Comparison of ENCODE assay signal across 15 cellular contexts in the genomic region with DNA sequence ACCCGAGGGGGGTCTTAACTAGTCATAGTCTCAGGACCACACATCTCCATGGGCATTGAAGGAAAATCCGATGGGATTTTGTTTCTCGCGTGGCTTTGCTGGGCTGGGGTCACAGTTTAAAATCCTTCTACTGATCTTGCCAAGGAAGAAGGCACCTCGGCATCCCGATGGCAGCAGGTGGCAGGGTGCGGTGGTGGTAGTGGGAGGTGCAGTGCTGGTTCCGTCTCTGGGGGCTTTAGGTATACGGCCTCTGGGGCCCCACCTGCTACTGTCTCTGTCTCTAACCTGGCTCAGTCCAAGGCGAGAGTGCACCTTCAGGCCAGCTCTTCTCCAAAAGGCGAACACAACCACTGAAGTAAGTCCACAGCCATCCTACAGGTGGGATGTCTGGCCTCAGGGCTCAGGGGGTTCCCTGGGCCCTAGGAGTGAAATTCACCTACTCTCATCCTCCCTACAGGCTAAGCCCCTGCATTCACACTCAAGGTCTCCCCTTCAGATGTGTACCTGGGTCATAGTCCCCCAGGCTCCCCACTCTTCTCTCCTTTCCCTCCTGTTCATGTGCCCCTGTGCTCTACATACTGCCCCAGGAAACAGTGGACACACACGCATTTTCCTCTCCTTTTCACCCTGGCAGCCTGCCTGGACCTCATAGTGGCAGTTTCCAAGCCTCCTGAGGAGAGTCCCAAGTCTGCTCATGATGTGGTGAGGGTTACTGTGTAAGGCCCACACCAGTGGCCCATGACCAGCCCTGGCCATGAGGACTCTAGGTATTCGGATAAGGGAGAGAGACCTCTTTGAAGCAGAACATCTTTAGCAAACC. TPM values are rescaled to one million over a fixed set of nuclear protein-coding genes. Genes with fewer than 3 reads are reported as not detected.
DNase-seq lines count a peak whose midpoint lies in the region; ATAC-seq and TF ChIP-seq lines count a peak whose summit lies in the region.
"Had no signal": no experiment of that assay in that cellular context is flagged by ENCODE, and none has a peak within 500 bp of the region (broad histone marks: within the 10 kb centered on the region; RNA-seq: fewer than 3 reads in every experiment).

No MANE protein-coding gene starts in this region.

- H2BK120ac ChIP-seq in H9 (ENCODE audit: low read depth, low read length, poor library complexity, severe bottlenecking) = no peak overlapping the region

- no peaks in the 10 kb centered on the region for H3K9me3 Mint-ChIP-seq in activated CD8-positive, alpha-beta T cell treated with anti-CD3 and anti-CD28 coated beads, Interleukin-2, amount 10 ng/mL, durations not matched to agents 7 days and 5 days (ENCODE audit: insufficient read depth)
- no peaks in the 10 kb centered on the region for H3K9me3 Mint-ChIP-seq in activated CD8-positive, alpha-beta T cell treated with anti-CD3 and anti-CD28 coated beads for 36 hours
- H3K9me3 Mint-ChIP-seq in H9 = 0 out of 5 replicates have a peak, but pooled peaks cover 0 to 2% of the 10 kb centered on the region in 2 experiments
- H3K9me3 Mint-ChIP-seq: CD4-positive, alpha-beta memory T cell had no signal

- no peak overlapping the region for H4K5ac ChIP-seq in H9 (ENCODE audit: insufficient read length, low read depth, low read length)

- H3K4me3 Mint-ChIP-seq in activated CD8-positive, alpha-beta T cell treated with anti-CD3 and anti-CD28 coated beads, Interleukin-2, amount 10 ng/mL, durations not matched to agents 7 days and 5 days = no peak overlapping the region
- H3K4me3 Mint-ChIP-seq in activated CD8-positive, alpha-beta T cell treated with anti-CD3 and anti-CD28 coated beads for 36 hours = no peak overlapping the region
- no peak overlapping the region; a peak in 1 of 5 replicates for H3K4me3 Mint-ChIP-seq in H9
- H3K4me3 Mint-ChIP-seq: CD4-positive, alpha-beta memory T cell had no signal

- no peak overlapping the region for H3T11ph ChIP-seq in H9 (ENCODE audit: low read length)

- no peaks in the 10 kb centered on the region for H3K9me3 ChIP-seq in H9 (ENCODE audit: control insufficient read depth, low read depth, low read length)
- H3K9me3 ChIP-seq: BE2C had no signal

- no peak overlapping the region for H3K23ac ChIP-seq in H9 (ENCODE audit: insufficient read length, low read depth, low read length)

- no peak overlapping the region for H4K91ac ChIP-seq in H9 (ENCODE audit: insufficient read length, low read depth, low read length)

- no peak overlapping the region for H3K4me2 ChIP-seq in H9 (ENCODE audit: insufficient read depth, insufficient read length, low read length)

- H2BK20ac ChIP-seq in H9 (ENCODE audit: low read depth, low read length, poor library complexity, severe bottlenecking) = no peak overlapping the region

- H2BK12ac ChIP-seq in H9 (ENCODE audit: insufficient read length, low read depth, low read length) = no peak overlapping the region

- no peak overlapping the region for H3K27ac Mint-ChIP-seq in activated CD8-positive, alpha-beta T cell treated with anti-CD3 and anti-CD28 coated beads, Interleukin-2, amount 10 ng/mL, durations not matched to agents 7 days and 5 days
- H3K27ac Mint-ChIP-seq in activated CD8-positive, alpha-beta T cell treated with anti-CD3 and anti-CD28 coated beads for 36 hours = no peak overlapping the region
- H3K27ac Mint-ChIP-seq in H9 = no peak overlapping the region; a peak in 1 of 7 replicates

- H3K27ac ChIP-seq in H9 (ENCODE audit: insufficient read length, low read depth, low read length) (no peak overlapping the region), coronary artery (no peak overlapping the region)
- H3K27ac ChIP-seq: C4-2B, GM23248, HL-60 had no signal

- no peaks in the 10 kb centered on the region for H3K79me1 ChIP-seq in H9 (ENCODE audit: insufficient read depth, low read depth, low read length, poor library complexity, severe bottlenecking)

- H2BK15ac ChIP-seq in H9 (ENCODE audit: low read depth, low read length) = no peak overlapping the region

- DNase-seq in activated CD8-positive, alpha-beta T cell treated with anti-CD3 and anti-CD28 coated beads, Interleukin-2, amount 10 ng/mL, durations not matched to agents 7 days and 5 days = peak; percentile 16
- DNase-seq in activated CD8-positive, alpha-beta T cell treated with anti-CD3 and anti-CD28 coated beads for 36 hours = no peak
- DNase-seq in H9 (no peak), coronary artery (ENCODE audit: low spot score) (peak; percentile 68), mesenteric fat pad (ENCODE audit: low spot score) (peak; percentile 67), NCI-H2107 treated with DMSO at 0.1 percent for 48 hours (lab: John Stamatoyannopoulos, UW; ENCODE audit: unreplicated experiment) (no peak)
- DNase-seq in activated CD4-positive, CD25-positive, alpha-beta regulatory T cell (lab: John Stamatoyannopoulos, UW) = no peak
- DNase-seq: BE2C; CD4-positive, alpha-beta memory T cell; DND-41; GDM1; GM23248 had no signal

- no peak overlapping the region for H2BK5ac ChIP-seq in H9 (ENCODE audit: insufficient read length, low read length)

- no peaks in the 10 kb centered on the region for H3K4me1 Mint-ChIP-seq in activated CD8-positive, alpha-beta T cell treated with anti-CD3 and anti-CD28 coated beads, Interleukin-2, amount 10 ng/mL, durations not matched to agents 7 days and 5 days (ENCODE audit: low read depth)
- no peaks in the 10 kb centered on the region for H3K4me1 Mint-ChIP-seq in activated CD8-positive, alpha-beta T cell treated with anti-CD3 and anti-CD28 coated beads for 36 hours (ENCODE audit: low read depth)
- no peaks in the 10 kb centered on the region for H3K4me1 Mint-ChIP-seq in H9
- H3K4me1 Mint-ChIP-seq: CD4-positive, alpha-beta memory T cell had no signal

- H4K8ac ChIP-seq in H9 (replicated peaks; ENCODE audit: insufficient read length, low read depth, low read length) = no peak overlapping the region

- H3K23me2 ChIP-seq in H9 (ENCODE audit: insufficient read length, low read depth, low read length, poor library complexity, severe bottlenecking) = no peaks in the 10 kb centered on the region

- no peak overlapping the region for H3K56ac ChIP-seq in H9 (ENCODE audit: insufficient read length, low read depth, low read length)

- no peak overlapping the region for H3K4me3 ChIP-seq in coronary artery
- H3K4me3 ChIP-seq: GM23248 had no signal

- H2AK5ac ChIP-seq in H9 (ENCODE audit: insufficient read length, low read length) = no peak overlapping the region

- TF ChIP-seq CTCF in activated CD8-positive, alpha-beta T cell treated with anti-CD3 and anti-CD28 coated beads for 36 hours (IDR thresholded peaks at IDR 0.05) = no peak
- TF ChIP-seq CTCF in H9 (conservative IDR thresholded peaks at IDR 0.05) (no peak), coronary artery (IDR thresholded peaks at IDR 0.05) (no peak)

- no CpG with 5 or more reads among the region's 13 CpGs for WGBS in H9 (ENCODE audit: extremely low coverage, insufficient read length, low lambda C conversion rate)

- intact Hi-C loops in activated CD8-positive, alpha-beta T cell treated with anti-CD3 and anti-CD28 coated beads for 36 hours (cut with micrococcal nuclease) = no loop called here

- H4K20me1 ChIP-seq in H9 (ENCODE audit: control insufficient read depth, insufficient read depth, insufficient read length) = no peaks in the 10 kb centered on the region

- H3K27me3 Mint-ChIP-seq in activated CD8-positive, alpha-beta T cell treated with anti-CD3 and anti-CD28 coated beads, Interleukin-2, amount 10 ng/mL, durations not matched to agents 7 days and 5 days (ENCODE audit: low read depth) = peaks cover 2% of the 10 kb centered on the region
- peaks cover 2% of the 10 kb centered on the region for H3K27me3 Mint-ChIP-seq in activated CD8-positive, alpha-beta T cell treated with anti-CD3 and anti-CD28 coated beads for 36 hours
- H3K27me3 Mint-ChIP-seq in H9 (ENCODE audit: low read depth) = no peaks in the 10 kb centered on the region; the same call in none of the 2 replicates

- no peak overlapping the region for H2AFZ ChIP-seq in H9 (ENCODE audit: low read length)
- H2AFZ ChIP-seq: GM23248 had no signal

- POLR2A ChIA-PET in activated CD8-positive, alpha-beta T cell treated with anti-CD3 and anti-CD28 coated beads, Interleukin-2, amount 10 ng/mL, durations not matched to agents 7 days and 5 days (lab: Charles Lee) = interaction anchor here (0.6 kb wide), 1 partner anchor 1403 kb away, joined by 3 read pairs; no protein-coding TSS in a partner anchor
- POLR2A ChIA-PET in activated CD8-positive, alpha-beta T cell treated with anti-CD3 and anti-CD28 coated beads for 36 hours (lab: Charles Lee) = no interaction called here

- no peak overlapping the region for H3K4ac ChIP-seq in H9 (ENCODE audit: low read depth, low read length)

- no peaks in the 10 kb centered on the region for H3K36me3 Mint-ChIP-seq in activated CD8-positive, alpha-beta T cell treated with anti-CD3 and anti-CD28 coated beads, Interleukin-2, amount 10 ng/mL, durations not matched to agents 7 days and 5 days (ENCODE audit: low read depth)
- no peaks in the 10 kb centered on the region for H3K36me3 Mint-ChIP-seq in activated CD8-positive, alpha-beta T cell treated with anti-CD3 and anti-CD28 coated beads for 36 hours (ENCODE audit: low read depth)
- no peaks in the 10 kb centered on the region for H3K36me3 Mint-ChIP-seq in H9 (ENCODE audit: insufficient read depth in 1 of 3, low read depth in 3 of 3)
- H3K36me3 Mint-ChIP-seq: CD4-positive, alpha-beta memory T cell had no signal

- no peaks in the 10 kb centered on the region for H3K4me1 ChIP-seq in H9 (ENCODE audit: insufficient read depth, low read length)
- H3K4me1 ChIP-seq: BE2C had no signal

- peak overlapping the region; percentile 12; the same call in 1 of the 2 replicates for H3K14ac ChIP-seq in H9 (ENCODE audit: insufficient read depth, low read length)

- H3K18ac ChIP-seq in H9 (ENCODE audit: insufficient read length, low read depth, low read length) = no peak overlapping the region

- no peak overlapping the region for H3K9ac ChIP-seq in H9 (ENCODE audit: extremely low read depth, insufficient read length, low read length)
- H3K9ac ChIP-seq: GM23248 had no signal

- ATAC-seq in activated CD8-positive, alpha-beta T cell treated with anti-CD3 and anti-CD28 coated beads, Interleukin-2, amount 10 ng/mL, durations not matched to agents 7 days and 5 days = no peak
- no peak for ATAC-seq in activated CD8-positive, alpha-beta T cell treated with anti-CD3 and anti-CD28 coated beads for 36 hours
- ATAC-seq in GM18873 (IDR thresholded peaks at IDR 0.05; ENCODE audit: low FRiP score, unreplicated experiment) = no peak

- no peaks in the 10 kb centered on the region for H3K27me3 ChIP-seq in H9 (ENCODE audit: insufficient read depth, low read length)
- H3K27me3 ChIP-seq: BE2C had no signal

- CTCF ChIA-PET in activated CD8-positive, alpha-beta T cell treated with anti-CD3 and anti-CD28 coated beads, Interleukin-2, amount 10 ng/mL, durations not matched to agents 7 days and 5 days (lab: Charles Lee) = no interaction called here
- CTCF ChIA-PET in activated CD8-positive, alpha-beta T cell treated with anti-CD3 and anti-CD28 coated beads for 36 hours (lab: Charles Lee) = no interaction called here

- no peaks in the 10 kb centered on the region for H3K79me2 ChIP-seq in H9 (ENCODE audit: insufficient read depth, low read length)

RNA-seq across cellular contexts. Expression of a gene that starts 0.7 kb away (rescaled TPM):
- total RNA-seq in activated CD8-positive, alpha-beta T cell treated with anti-CD3 and anti-CD28 coated beads, Interleukin-2, amount 10 ng/mL, durations not matched to agents 7 days and 5 days = not detected
- total RNA-seq in activated CD8-positive, alpha-beta T cell treated with anti-CD3 and anti-CD28 coated beads for 36 hours = not detected
- total RNA-seq in H9 (2021) (not detected in 2 replicates), mesenteric fat pad (1.2 TPM)
- total RNA-seq: CD4-positive, alpha-beta memory T cell; GM23248 had no signal

RNA-seq across cellular contexts. Expression of a gene that starts 37.8 kb away (rescaled TPM):
- not detected for total RNA-seq in activated CD8-positive, alpha-beta T cell treated with anti-CD3 and anti-CD28 coated beads, Interleukin-2, amount 10 ng/mL, durations not matched to agents 7 days and 5 days
- not detected for total RNA-seq in activated CD8-positive, alpha-beta T cell treated with anti-CD3 and anti-CD28 coated beads for 36 hours
- total RNA-seq in H9 (2021) (not detected in 2 replicates), mesenteric fat pad (27.9 TPM)
- total RNA-seq: GM23248 had no signal

Comparison
In these comparisons a context has a peak if more than half of its experiments do, and no peak if none do; other contexts are left out.
1. DNase-seq: peak in activated CD8-positive, alpha-beta T cell treated with anti-CD3 and anti-CD28 coated beads, Interleukin-2, amount 10 ng/mL, durations not matched to agents 7 days and 5 days (single experiment), coronary artery (single experiment) and mesenteric fat pad (single experiment); none in activated CD8-positive, alpha-beta T cell treated with anti-CD3 and anti-CD28 coated beads for 36 hours (single experiment), H9 (single experiment), NCI-H2107 treated with DMSO at 0.1 percent for 48 hours (single experiment) and activated CD4-positive, CD25-positive, alpha-beta regulatory T cell (0 of 4).
2. RNA of a gene that starts 37.8 kb away (total RNA-seq): 27.9 TPM in mesenteric fat pad (single experiment); not detected in activated CD8-positive, alpha-beta T cell treated with anti-CD3 and anti-CD28 coated beads, Interleukin-2, amount 10 ng/mL, durations not matched to agents 7 days and 5 days, not detected in activated CD8-positive, alpha-beta T cell treated with anti-CD3 and anti-CD28 coated beads for 36 hours and not detected in H9; every median in the first group is over 10 times any median in the second.